Comparison of ENCODE assay signal across 34 cellular contexts in the genomic region with DNA sequence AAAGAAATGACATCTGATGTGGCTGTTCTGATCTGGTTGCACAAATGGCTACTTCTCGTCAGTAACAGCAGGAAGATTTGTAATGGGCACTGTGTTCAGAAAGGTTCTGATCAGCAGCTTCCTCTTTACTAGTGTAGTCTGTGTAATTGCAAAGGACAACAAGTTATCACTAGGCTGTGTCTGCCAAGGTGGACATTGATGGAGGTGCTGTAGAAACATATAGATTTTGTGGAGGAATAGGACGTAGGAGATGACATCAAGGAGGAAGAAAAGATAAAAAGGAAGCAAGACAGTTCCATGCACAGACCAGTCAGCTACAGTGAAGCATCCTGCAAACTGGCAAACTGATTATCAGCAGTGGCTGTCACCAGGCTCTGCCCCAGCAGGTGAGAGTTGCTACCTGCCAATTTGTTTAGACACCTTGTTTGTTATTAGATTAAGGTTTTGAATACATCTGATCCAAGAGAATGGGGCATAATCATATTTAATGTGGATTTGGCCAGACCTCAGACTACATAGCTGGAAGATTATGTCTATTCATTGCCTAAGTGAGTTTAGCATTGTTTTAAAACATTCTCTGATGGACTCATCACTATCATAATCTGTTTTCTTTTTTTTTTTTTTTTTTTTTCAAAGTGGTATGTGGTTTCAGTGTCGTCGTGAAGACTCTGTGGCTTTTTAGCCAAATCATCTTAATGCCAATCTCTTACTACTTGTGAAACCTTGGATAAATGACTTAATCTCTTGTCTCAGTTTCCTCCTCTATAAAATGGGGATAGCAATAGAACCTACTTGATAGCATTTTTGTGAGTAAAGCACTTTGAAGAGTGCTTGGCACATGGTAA.
DNase-seq lines count a peak whose midpoint lies in the region; ATAC-seq and TF ChIP-seq lines count a peak whose summit lies in the region.
"Had no signal": no experiment of that assay in that cellular context is flagged by ENCODE, and none has a peak within 500 bp of the region (broad histone marks: within the 10 kb centered on the region; RNA-seq: fewer than 3 reads in every experiment).

No MANE protein-coding gene starts in this region.

- H3K36me3 ChIP-seq in DND-41 (ENCODE audit: insufficient read depth, low read length) (no peaks in the 10 kb centered on the region), SK-N-SH (replicated peaks in 1 of 2; ENCODE audit: control insufficient read depth in 1 of 2, insufficient read depth in 2 of 2, low read length in 1 of 2) (peaks cover 0 to 7% of the 10 kb centered on the region in 2 experiments)
- H3K36me3 ChIP-seq: brain microvascular endothelial cell, esophagus squamous epithelium, sigmoid colon had no signal

- H3K36me3 Mint-ChIP-seq in activated naive CD8-positive, alpha-beta T cell treated with anti-CD3 and anti-CD28 coated beads, Interleukin-2, amount 50 U/mL, for 24 hours (ENCODE audit: low read depth), result peaks cover 5% of the 10 kb centered on the region
- no peaks in the 10 kb centered on the region for H3K36me3 Mint-ChIP-seq in CD14-positive monocyte
- H3K36me3 Mint-ChIP-seq: natural killer cell; stimulated activated effector memory CD8-positive, alpha-beta T cell treated with anti-CD3 and anti-CD28 coated beads, Interleukin-12 subunit alpha, Interleukin-12 subunit beta, amount 100 ng/mL, for 72 hours; type B pancreatic cell had no signal

- no peaks in the 10 kb centered on the region for H3K9me2 ChIP-seq in SK-N-SH

- peaks cover 35% of the 10 kb centered on the region for H3F3A ChIP-seq in SK-N-SH (replicated peaks; ENCODE audit: insufficient read depth)

- TF ChIP-seq CTCF in DND-41 (IDR thresholded peaks at IDR 0.05; ENCODE audit: borderline replicate concordance, extremely low read depth, low read length, poor library complexity, severe bottlenecking) (no peak), SK-N-SH (IDR thresholded peaks at IDR 0.05) (no peak), CD14-positive monocyte (IDR thresholded peaks at IDR 0.05) (no peak)

- H3K9me3 Mint-ChIP-seq in activated naive CD8-positive, alpha-beta T cell treated with anti-CD3 and anti-CD28 coated beads, Interleukin-2, amount 50 U/mL, for 24 hours, result no peaks in the 10 kb centered on the region
- H3K9me3 Mint-ChIP-seq in CD14-positive monocyte, result peaks cover 0 to 4% (median 0%) of the 10 kb centered on the region in 7 donors
- H3K9me3 Mint-ChIP-seq: activated CD8-positive, alpha-beta T cell treated with anti-CD3 and anti-CD28 coated beads for 36 hours; activated naive CD4-positive, alpha-beta T cell treated with anti-CD3 and anti-CD28 coated beads for 36 hours; activated T-helper 1 cell treated with anti-CD3 and anti-CD28 coated beads, Interleukin-12 subunit alpha, Interleukin-12 subunit beta, Interleukin-2, Interleukin-4 antibody, amounts not matched to agents 30 ng/mL and 10 ng/mL and 1 ng/mL, durations not matched to agents 14 hours and 24 hours and 36 hours; natural killer cell; stimulated activated effector memory CD8-positive, alpha-beta T cell treated with anti-CD3 and anti-CD28 coated beads, Interleukin-12 subunit alpha, Interleukin-12 subunit beta, amount 100 ng/mL, for 72 hours; T-helper 2 cell treated with Interferon-gamma antibody and Interleukin-4, amounts not matched to agents 5 μg/mL and 100 μg/mL, for 36 hours; type B pancreatic cell had no signal

- no peak overlapping the region for H3K4me2 ChIP-seq in DND-41 (ENCODE audit: insufficient read depth, low read length)
- no peak overlapping the region for H3K4me2 ChIP-seq in SK-N-SH
- H3K4me2 ChIP-seq: BLaER1 treated with 17β-estradiol and CSF1 and Interleukin-3, amounts not matched to agents 10 nM and 100 nM had no signal

- H3K27ac Mint-ChIP-seq in activated naive CD8-positive, alpha-beta T cell treated with anti-CD3 and anti-CD28 coated beads, Interleukin-2, amount 50 U/mL, for 24 hours, result no peak overlapping the region
- H3K27ac Mint-ChIP-seq in CD14-positive monocyte, result no peak overlapping the region
- H3K27ac Mint-ChIP-seq: activated CD8-positive, alpha-beta T cell treated with anti-CD3 and anti-CD28 coated beads for 36 hours; activated naive CD4-positive, alpha-beta T cell treated with anti-CD3 and anti-CD28 coated beads for 36 hours; activated T-helper 1 cell treated with anti-CD3 and anti-CD28 coated beads, Interleukin-12 subunit alpha, Interleukin-12 subunit beta, Interleukin-2, Interleukin-4 antibody, amounts not matched to agents 30 ng/mL and 10 ng/mL and 1 ng/mL, durations not matched to agents 14 hours and 24 hours and 36 hours; stimulated activated effector memory CD8-positive, alpha-beta T cell treated with anti-CD3 and anti-CD28 coated beads, Interleukin-12 subunit alpha, Interleukin-12 subunit beta, amount 100 ng/mL, for 72 hours; T-helper 2 cell treated with Interferon-gamma antibody and Interleukin-4, amounts not matched to agents 5 μg/mL and 100 μg/mL, for 36 hours; type B pancreatic cell had no signal

- no peaks in the 10 kb centered on the region for H3K27me3 Mint-ChIP-seq in activated naive CD8-positive, alpha-beta T cell treated with anti-CD3 and anti-CD28 coated beads, Interleukin-2, amount 50 U/mL, for 24 hours
- H3K27me3 Mint-ChIP-seq in CD14-positive monocyte (ENCODE audit: low read depth in 3 of 3), result peaks cover 0 to 2% (median 0%) of the 10 kb centered on the region in 3 donors
- H3K27me3 Mint-ChIP-seq: activated CD8-positive, alpha-beta T cell treated with anti-CD3 and anti-CD28 coated beads for 36 hours; type B pancreatic cell had no signal

- TF ChIP-seq EP300 in SK-N-SH (IDR thresholded peaks at IDR 0.05; ENCODE audit: borderline replicate concordance in 1 of 2, low read depth in 1 of 2, low read length in 1 of 2), result no peak

- ATAC-seq in DND-41 (ENCODE audit: insufficient read depth, low read depth) (peak; percentile 47; the same call in 2 of the 3 replicates), HG02623 (IDR thresholded peaks at IDR 0.05; ENCODE audit: unreplicated experiment) (no peak)
- ATAC-seq in activated naive CD8-positive, alpha-beta T cell treated with anti-CD3 and anti-CD28 coated beads, Interleukin-2, amount 50 U/mL, for 24 hours, result no peak
- ATAC-seq: activated CD8-positive, alpha-beta T cell treated with anti-CD3 and anti-CD28 coated beads for 36 hours; left cardiac atrium; Panc1; stimulated activated effector memory CD8-positive, alpha-beta T cell treated with anti-CD3 and anti-CD28 coated beads, Interleukin-12 subunit alpha, Interleukin-12 subunit beta, amount 100 ng/mL, for 72 hours had no signal

- H3K4me3 Mint-ChIP-seq in activated naive CD8-positive, alpha-beta T cell treated with anti-CD3 and anti-CD28 coated beads, Interleukin-2, amount 50 U/mL, for 24 hours, result no peak overlapping the region
- no peak overlapping the region for H3K4me3 Mint-ChIP-seq in CD14-positive monocyte
- H3K4me3 Mint-ChIP-seq: activated CD8-positive, alpha-beta T cell treated with anti-CD3 and anti-CD28 coated beads for 36 hours; activated naive CD4-positive, alpha-beta T cell treated with anti-CD3 and anti-CD28 coated beads for 36 hours; activated T-helper 1 cell treated with anti-CD3 and anti-CD28 coated beads, Interleukin-12 subunit alpha, Interleukin-12 subunit beta, Interleukin-2, Interleukin-4 antibody, amounts not matched to agents 30 ng/mL and 10 ng/mL and 1 ng/mL, durations not matched to agents 14 hours and 24 hours and 36 hours; natural killer cell; stimulated activated effector memory CD8-positive, alpha-beta T cell treated with anti-CD3 and anti-CD28 coated beads, Interleukin-12 subunit alpha, Interleukin-12 subunit beta, amount 100 ng/mL, for 72 hours; T-helper 2 cell treated with Interferon-gamma antibody and Interleukin-4, amounts not matched to agents 5 μg/mL and 100 μg/mL, for 36 hours; type B pancreatic cell had no signal

- TF ChIP-seq RAD21 in SK-N-SH (IDR thresholded peaks at IDR 0.05; ENCODE audit: low read length), result no peak

- H3K9me3 ChIP-seq in DND-41 (ENCODE audit: insufficient read depth, low read length, severe bottlenecking) (no peaks in the 10 kb centered on the region), SK-N-SH (no peaks in the 10 kb centered on the region)
- H3K9me3 ChIP-seq: esophagus squamous epithelium, sigmoid colon had no signal

- WGBS in SK-N-SH (ENCODE audit: low lambda C conversion rate), result 75% methylated on average over 4 of the region's 4 CpGs

- H3K27me3 ChIP-seq in DND-41 (ENCODE audit: insufficient read depth, low read length, poor library complexity) (no peaks in the 10 kb centered on the region), SK-N-SH (ENCODE audit: insufficient read depth) (no peaks in the 10 kb centered on the region)
- H3K27me3 ChIP-seq: BLaER1 treated with 17β-estradiol and CSF1 and Interleukin-3, amounts not matched to agents 10 nM and 100 nM; brain microvascular endothelial cell; esophagus squamous epithelium; sigmoid colon had no signal

- H3K4me3 ChIP-seq in DND-41 (ENCODE audit: low read depth in 1 of 2, low read length in 2 of 2) (no peak overlapping the region), SK-N-SH (ENCODE audit: low read depth in 2 of 2, low read length in 1 of 2) (no peak overlapping the region)
- H3K4me3 ChIP-seq: BLaER1 treated with 17β-estradiol and CSF1 and Interleukin-3, amounts not matched to agents 10 nM and 100 nM; esophagus squamous epithelium; lung; sigmoid colon had no signal

- H3K27ac ChIP-seq in DND-41 (ENCODE audit: low read length) (no peak overlapping the region), SK-N-SH (ENCODE audit: low read depth in 2 of 2, low read length in 1 of 2) (peak overlapping the region; percentile 33 to 61)
- H3K27ac ChIP-seq: BLaER1 treated with 17β-estradiol and CSF1 and Interleukin-3, amounts not matched to agents 10 nM and 100 nM; brain microvascular endothelial cell; esophagus squamous epithelium; sigmoid colon had no signal

- CTCF ChIA-PET in SK-N-SH (lab: Yijun Ruan, JAX), result interaction anchor here (1.1 to 2.2 kb wide), 3 partner anchors 8 to 154 kb away, joined by 3 to 8 read pairs (median 3); no protein-coding TSS in a partner anchor

- no peaks in the 10 kb centered on the region for H3K79me2 ChIP-seq in DND-41 (ENCODE audit: insufficient read depth, low read length)
- H3K79me2 ChIP-seq in SK-N-SH (ENCODE audit: insufficient read depth), result no peaks in the 10 kb centered on the region

- no peak overlapping the region for H2AFZ ChIP-seq in DND-41 (ENCODE audit: low read depth, low read length)
- no peak overlapping the region for H2AFZ ChIP-seq in SK-N-SH (ENCODE audit: low read depth)

- POLR2A ChIA-PET in SK-N-SH (lab: Yijun Ruan, JAX), result no interaction called here

- DNase-seq in DND-41, result no peak
- peak; percentile 36 for DNase-seq in LHCN-M2 (ENCODE audit: low read depth)
- DNase-seq in SK-N-SH, result no peak
- peak; percentile 23 for DNase-seq in iris pigment epithelial cell (ENCODE audit: low read depth)
- DNase-seq in activated naive CD8-positive, alpha-beta T cell treated with anti-CD3 and anti-CD28 coated beads, Interleukin-2, amount 50 U/mL, for 24 hours, result no peak
- DNase-seq in AML-193 (lab: John Stamatoyannopoulos, UW), result no peak
- DNase-seq in CD14-positive monocyte (ENCODE audit: low spot score), result no peak
- DNase-seq: ACHN; activated CD8-positive, alpha-beta memory T cell treated with anti-CD3 and anti-CD28 coated beads, Interleukin-2, amount 50 U/mL, for 48 hours; activated CD8-positive, alpha-beta T cell treated with anti-CD3 and anti-CD28 coated beads for 36 hours; activated naive CD4-positive, alpha-beta T cell treated with anti-CD3 and anti-CD28 coated beads for 36 hours; amygdala; brain microvascular endothelial cell; esophagus squamous epithelium; H7; hypothalamus; left cardiac atrium; natural killer cell; NCI-H1048; NCI-H1930; NCI-H2171 treated with DMSO at 0.1 percent for 48 hours; NCI-H510A treated with DMSO at 0.1 percent for 48 hours; occipital lobe; SHP77; sigmoid colon; substantia nigra had no signal

- H4K20me1 ChIP-seq in DND-41 (ENCODE audit: insufficient read depth, low read length) (no peaks in the 10 kb centered on the region), SK-N-SH (ENCODE audit: insufficient read depth) (no peaks in the 10 kb centered on the region)

- H3K9ac ChIP-seq in DND-41 (ENCODE audit: low read depth, low read length), result no peak overlapping the region
- H3K9ac ChIP-seq in SK-N-SH, result no peak overlapping the region
- H3K9ac ChIP-seq: BLaER1 treated with 17β-estradiol and CSF1 and Interleukin-3, amounts not matched to agents 10 nM and 100 nM had no signal

- H3K4me1 ChIP-seq in DND-41 (ENCODE audit: insufficient read depth, low read length), result no peaks in the 10 kb centered on the region
- peaks cover 21 to 31% of the 10 kb centered on the region in 2 experiments; a peak in 3 of 4 replicates for H3K4me1 ChIP-seq in SK-N-SH (ENCODE audit: control insufficient read depth in 1 of 2, insufficient read depth in 2 of 2, low read depth in 1 of 2, low read length in 1 of 2)
- H3K4me1 ChIP-seq: BLaER1 treated with 17β-estradiol and CSF1 and Interleukin-3, amounts not matched to agents 10 nM and 100 nM; esophagus squamous epithelium; sigmoid colon had no signal

- intact Hi-C loops in CD14-positive monocyte (cut with micrococcal nuclease), result no loop called here

- H3K4me1 Mint-ChIP-seq in activated naive CD8-positive, alpha-beta T cell treated with anti-CD3 and anti-CD28 coated beads, Interleukin-2, amount 50 U/mL, for 24 hours, result peaks cover 6% of the 10 kb centered on the region
- peaks cover 5% of the 10 kb centered on the region for H3K4me1 Mint-ChIP-seq in CD14-positive monocyte

Comparison
In these comparisons a context has a peak if more than half of its experiments do, and no peak if none do; other contexts are left out.
1. DNase-seq: peak in LHCN-M2 (single experiment) and iris pigment epithelial cell (single experiment); none in DND-41 (single experiment), SK-N-SH (single experiment), activated naive CD8-positive, alpha-beta T cell treated with anti-CD3 and anti-CD28 coated beads, Interleukin-2, amount 50 U/mL, for 24 hours (single experiment), AML-193 (0 of 2) and CD14-positive monocyte (single experiment).